8 cellular contexts compared by ENCODE assay signal in the genomic region with DNA sequence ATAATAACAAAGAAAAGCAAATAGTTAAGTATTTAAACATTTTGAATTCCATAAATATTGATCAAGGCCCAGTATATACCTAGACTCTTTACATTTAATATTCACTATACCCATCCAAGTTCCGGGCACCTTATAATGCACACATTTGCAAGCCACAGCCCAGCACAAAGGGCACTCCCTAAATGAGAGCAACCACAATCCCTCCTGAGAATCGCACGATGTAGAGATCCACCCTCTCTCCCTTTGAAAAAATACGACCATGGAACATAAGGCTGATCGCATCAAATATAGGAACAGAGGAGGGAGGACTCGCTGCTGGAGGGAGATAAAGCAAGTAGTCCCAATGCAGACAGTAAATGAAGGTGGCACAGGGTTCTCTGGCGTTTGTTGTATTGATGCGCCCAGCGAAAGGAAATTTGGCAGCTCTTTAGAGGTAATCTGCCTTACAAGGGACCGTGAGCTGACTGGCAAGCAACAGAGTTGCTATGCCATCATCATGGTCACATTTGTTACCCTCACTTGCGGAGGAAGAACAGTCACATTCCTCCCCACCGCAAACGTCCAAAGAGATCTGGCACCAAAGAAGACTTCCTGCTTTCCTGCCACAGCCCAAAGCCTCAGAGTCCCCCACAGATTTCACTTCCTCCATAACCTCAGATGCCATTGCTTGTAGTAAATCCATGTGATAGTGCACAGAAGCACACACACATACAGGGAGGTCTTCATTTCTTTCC. TPM values are rescaled to one million over a fixed set of nuclear protein-coding genes. Genes with fewer than 3 reads are reported as not detected.
A peak's percentile ranks its signal among the peaks of the same experiment; 100 is the strongest.
DNase-seq lines count a peak whose midpoint lies in the region; ATAC-seq and TF ChIP-seq lines count a peak whose summit lies in the region.

No MANE protein-coding gene starts in this region.

- peak overlapping the region; percentile 10 for H3K4me2 ChIP-seq in SU-DHL-6 (ENCODE audit: low read depth, low read length, poor library complexity, severe bottlenecking)

- H3K79me2 ChIP-seq in SU-DHL-6 (ENCODE audit: insufficient read depth, low read length), result no peaks in the 10 kb centered on the region

- H3K4me1 ChIP-seq in naive thymus-derived CD4-positive, alpha-beta T cell (ENCODE audit: control insufficient read depth in 2 of 2, insufficient read depth in 2 of 2, low read length in 2 of 2), result peaks cover 8 to 10% of the 10 kb centered on the region in 2 donors

- H3K9me3 Mint-ChIP-seq in naive thymus-derived CD4-positive, alpha-beta T cell, result no peaks in the 10 kb centered on the region

- H3K27ac Mint-ChIP-seq in naive thymus-derived CD4-positive, alpha-beta T cell, result peak overlapping the region in 2 of 9 donors; percentile 3 to 53

- H3K4me1 Mint-ChIP-seq in naive thymus-derived CD4-positive, alpha-beta T cell, result peaks cover 8 to 25% (median 13%) of the 10 kb centered on the region in 7 donors

- no peaks in the 10 kb centered on the region for H3K27me3 ChIP-seq in SU-DHL-6 (ENCODE audit: low read length)
- H3K27me3 ChIP-seq in naive thymus-derived CD4-positive, alpha-beta T cell (ENCODE audit: control insufficient read depth in 2 of 2, insufficient read depth in 2 of 2, low read length in 2 of 2), result no peaks in the 10 kb centered on the region

- no peaks in the 10 kb centered on the region for H3F3A ChIP-seq in SU-DHL-6 (ENCODE audit: insufficient read depth)

- H2AFZ ChIP-seq in SU-DHL-6 (ENCODE audit: low read depth, low read length, severe bottlenecking), result no peak overlapping the region

- no peaks in the 10 kb centered on the region for H4K20me1 ChIP-seq in SU-DHL-6 (ENCODE audit: low read depth, low read length)

- H3K27ac ChIP-seq in SU-DHL-6 (ENCODE audit: low read depth, low read length), result no peak overlapping the region
- no peak overlapping the region for H3K27ac ChIP-seq in naive thymus-derived CD4-positive, alpha-beta T cell (ENCODE audit: low read depth, low read length)

- no peak for TF ChIP-seq CTCF in SU-DHL-6 (IDR thresholded peaks at IDR 0.05; ENCODE audit: insufficient read depth, low read length, poor library complexity, severe bottlenecking)

- no peaks in the 10 kb centered on the region for H3K36me3 Mint-ChIP-seq in naive thymus-derived CD4-positive, alpha-beta T cell

- no peak overlapping the region for H3K4me3 ChIP-seq in SU-DHL-6 (ENCODE audit: insufficient read depth, low read length, poor library complexity, severe bottlenecking)
- H3K4me3 ChIP-seq in naive thymus-derived CD4-positive, alpha-beta T cell (ENCODE audit: low read length), result no peak overlapping the region

- POLR2A ChIA-PET in naive thymus-derived CD4-positive, alpha-beta T cell (lab: Charles Lee), result no interaction called here

- no peaks in the 10 kb centered on the region for H3K36me3 ChIP-seq in SU-DHL-6 (ENCODE audit: low read length)
- no peaks in the 10 kb centered on the region for H3K36me3 ChIP-seq in naive thymus-derived CD4-positive, alpha-beta T cell (ENCODE audit: control insufficient read depth in 2 of 3, insufficient read depth in 3 of 3, low read length in 3 of 3)

- CTCF ChIA-PET in naive thymus-derived CD4-positive, alpha-beta T cell (lab: Charles Lee), result interaction anchor here (1.5 kb wide), 1 partner anchor 10 kb away, joined by 3 read pairs; no protein-coding TSS in a partner anchor

- H3K4me3 Mint-ChIP-seq in naive thymus-derived CD4-positive, alpha-beta T cell, result peak overlapping the region; percentile 29 to 70 (median 61)

- no peaks in the 10 kb centered on the region for H3K9me3 ChIP-seq in SU-DHL-6 (ENCODE audit: insufficient read depth, low read length)
- no peaks in the 10 kb centered on the region for H3K9me3 ChIP-seq in naive thymus-derived CD4-positive, alpha-beta T cell (ENCODE audit: control insufficient read depth in 2 of 3, low read length in 3 of 3)

- H3K27me3 Mint-ChIP-seq in naive thymus-derived CD4-positive, alpha-beta T cell, result peaks cover 0 to 34% (median 6%) of the 10 kb centered on the region in 5 donors

- intact Hi-C loops in naive thymus-derived CD4-positive, alpha-beta T cell (cut with micrococcal nuclease), result no loop called here

- ATAC-seq in GM18868 (IDR thresholded peaks at IDR 0.05; ENCODE audit: unreplicated experiment) (peak; percentile 94), HG03066 (IDR thresholded peaks at IDR 0.05; ENCODE audit: low read depth, unreplicated experiment) (peak; percentile 89), HG02840 (IDR thresholded peaks at IDR 0.05; ENCODE audit: low FRiP score, unreplicated experiment) (no peak)
- ATAC-seq in naive thymus-derived CD4-positive, alpha-beta T cell, result peak; percentile 91

- DNase-seq in AML-193 (lab: John Stamatoyannopoulos, UW), result peak; percentile 95 to 97
- DNase-seq in naive thymus-derived CD4-positive, alpha-beta T cell, result peak in 6 of 9 donors; percentile 16 to 30 (median 18)
- DNase-seq in NCI-H226, result no peak
- DNase-seq in 8988T, result no peak

- no peak overlapping the region for H3K9ac ChIP-seq in SU-DHL-6 (ENCODE audit: low read length)

- H3K9me2 ChIP-seq in SU-DHL-6 (replicated peaks; ENCODE audit: insufficient read depth, low read length), result no peaks in the 10 kb centered on the region

RNA-seq across cellular contexts. Expression of a gene that starts 16.1 kb away (rescaled TPM):
- not detected for total RNA-seq in naive thymus-derived CD4-positive, alpha-beta T cell
- polyA plus RNA-seq in naive thymus-derived CD4-positive, alpha-beta T cell, result not detected

RNA-seq across cellular contexts. Expression of a gene that starts 22.5 kb away (rescaled TPM):
- total RNA-seq in naive thymus-derived CD4-positive, alpha-beta T cell, result not detected
- not detected for polyA plus RNA-seq in naive thymus-derived CD4-positive, alpha-beta T cell

RNA-seq across cellular contexts. Expression of a gene that starts 57.5 kb away (rescaled TPM):
- total RNA-seq in naive thymus-derived CD4-positive, alpha-beta T cell, result 100 to 1,000 TPM; 253 to 385 (median 311) TPM
- 100 to 1,000 TPM; 398 to 470 TPM for polyA plus RNA-seq in naive thymus-derived CD4-positive, alpha-beta T cell

Comparison
In these comparisons a context has a peak if more than half of its experiments do, and no peak if none do; other contexts are left out.
1. DNase-seq: peak in AML-193 (2 of 2) and naive thymus-derived CD4-positive, alpha-beta T cell (6 of 9); none in NCI-H226 (single experiment) and 8988T (single experiment).